35 cellular contexts compared by ENCODE assay signal in genomic region chr17:58119491-58119890, GRCh38. TPM values are rescaled to one million over a fixed set of nuclear protein-coding genes. Genes with fewer than 3 reads are reported as not detected.
"Had no signal": no experiment of that assay in that cellular context is flagged by ENCODE, and none has a peak within 500 bp of the region (broad histone marks: within the 10 kb centered on the region; RNA-seq: fewer than 3 reads in every experiment).

No MANE protein-coding gene starts in this region.

- H3K9me3 ChIP-seq: adrenal gland, ascending aorta, body of pancreas, breast epithelium had no signal

- H3K9me3 Mint-ChIP-seq: activated naive CD4-positive, alpha-beta T cell treated with anti-CD3 and anti-CD28 coated beads for 36 hours; activated naive CD4-positive, alpha-beta T cell treated with anti-CD3 and anti-CD28 coated beads, Interleukin-2, amount 10 ng/mL, durations not matched to agents 7 days and 5 days; activated naive CD4-positive, alpha-beta T cell treated with anti-CD3 and anti-CD28 coated beads, Interleukin-2, amount 50 U/mL, for 24 hours; activated naive CD4-positive, alpha-beta T cell treated with anti-CD3 and anti-CD28 coated beads, Interleukin-2, amount 50 U/mL, for 72 hours; activated naive CD8-positive, alpha-beta T cell treated with anti-CD3 and anti-CD28 coated beads for 36 hours; activated naive CD8-positive, alpha-beta T cell treated with anti-CD3 and anti-CD28 coated beads, Interleukin-2, amount 10 ng/mL, durations not matched to agents 7 days and 5 days; activated naive CD8-positive, alpha-beta T cell treated with anti-CD3 and anti-CD28 coated beads, Interleukin-2, amount 50 U/mL, for 24 hours; activated T-cell treated with anti-CD3 and anti-CD28 coated beads, Interleukin-2, amount 50 U/mL, for 24 hours; activated T-cell treated with anti-CD3 and anti-CD28 coated beads, Interleukin-2, amount 50 U/mL, for 4 hours; activated T-cell treated with anti-CD3 and anti-CD28 coated beads, Interleukin-2, amount 50 U/mL, for 72 hours; activated T-helper 1 cell treated with anti-CD3 and anti-CD28 coated beads, Interleukin-12 subunit alpha, Interleukin-12 subunit beta, Interleukin-2, Interleukin-4 antibody, amounts not matched to agents 30 ng/mL and 10 ng/mL and 1 ng/mL, durations not matched to agents 14 hours and 24 hours and 36 hours; activated T-helper 17 cell treated with anti-CD3 and anti-CD28 coated beads, Interleukin-2, amount 50 U/mL, for 72 hours; activated T-helper 2 cell treated with anti-CD3 and anti-CD28 coated beads, Interferon-gamma antibody, Interleukin-2, Interleukin-4, amounts not matched to agents 10 μg/mL and 5 μg/mL and 100 μg/mL, durations not matched to agents 14 hours and 24 hours and 36 hours; central memory CD8-positive, alpha-beta T cell had no signal

- H3K27me3 ChIP-seq: ascending aorta, body of pancreas, brain microvascular endothelial cell, breast epithelium had no signal

- H3K4me1 ChIP-seq: adrenal gland, ascending aorta, body of pancreas, breast epithelium had no signal

- DNase-seq: activated effector memory CD4-positive, alpha-beta T cell treated with anti-CD3 and anti-CD28 coated beads, Interleukin-2, amount 50 U/mL, for 16 hours; activated effector memory CD4-positive, alpha-beta T cell treated with Interleukin-2 at 50 U/mL for 16 hours; activated gamma-delta T cell; activated naive CD8-positive, alpha-beta T cell treated with anti-CD3 and anti-CD28 coated beads, Interleukin-2, amount 10 ng/mL, durations not matched to agents 7 days and 5 days; activated T-cell treated with anti-CD3 and anti-CD28 coated beads, Interleukin-2, amount 50 U/mL, for 24 hours; amygdala; anterior cingulate cortex; cerebellar nuclear complex had no signal

- H3K36me3 ChIP-seq: adrenal gland, ascending aorta, brain microvascular endothelial cell, breast epithelium, cardiac muscle cell had no signal

- H3K4me3 ChIP-seq: adrenal gland, ascending aorta, body of pancreas, breast epithelium, cardiac muscle cell had no signal

- H3K4me3 Mint-ChIP-seq: activated naive CD4-positive, alpha-beta T cell treated with anti-CD3 and anti-CD28 coated beads for 36 hours; activated naive CD4-positive, alpha-beta T cell treated with anti-CD3 and anti-CD28 coated beads, Interleukin-2, amount 10 ng/mL, durations not matched to agents 7 days and 5 days; activated naive CD4-positive, alpha-beta T cell treated with anti-CD3 and anti-CD28 coated beads, Interleukin-2, amount 50 U/mL, for 24 hours; activated naive CD8-positive, alpha-beta T cell; activated naive CD8-positive, alpha-beta T cell treated with anti-CD3 and anti-CD28 coated beads for 36 hours; activated naive CD8-positive, alpha-beta T cell treated with anti-CD3 and anti-CD28 coated beads, Interleukin-2, amount 10 ng/mL, durations not matched to agents 7 days and 5 days; activated naive CD8-positive, alpha-beta T cell treated with anti-CD3 and anti-CD28 coated beads, Interleukin-2, amount 50 U/mL, for 24 hours; activated T-cell treated with anti-CD3 and anti-CD28 coated beads, Interleukin-2, amount 50 U/mL, for 24 hours; activated T-cell treated with anti-CD3 and anti-CD28 coated beads, Interleukin-2, amount 50 U/mL, for 4 hours; activated T-cell treated with anti-CD3 and anti-CD28 coated beads, Interleukin-2, amount 50 U/mL, for 72 hours; activated T-helper 1 cell treated with anti-CD3 and anti-CD28 coated beads, Interleukin-12 subunit alpha, Interleukin-12 subunit beta, Interleukin-2, Interleukin-4 antibody, amounts not matched to agents 30 ng/mL and 10 ng/mL and 1 ng/mL, durations not matched to agents 14 hours and 24 hours and 36 hours; activated T-helper 17 cell treated with anti-CD3 and anti-CD28 coated beads, Interleukin-2, amount 50 U/mL, for 72 hours; brain; central memory CD8-positive, alpha-beta T cell had no signal

- H3K27ac ChIP-seq: adrenal gland, ascending aorta, body of pancreas, brain microvascular endothelial cell, breast epithelium, cardiac muscle cell had no signal

- H3K36me3 Mint-ChIP-seq: activated naive CD4-positive, alpha-beta T cell treated with anti-CD3 and anti-CD28 coated beads, Interleukin-2, amount 10 ng/mL, durations not matched to agents 7 days and 5 days; activated naive CD4-positive, alpha-beta T cell treated with anti-CD3 and anti-CD28 coated beads, Interleukin-2, amount 50 U/mL, for 24 hours; activated naive CD4-positive, alpha-beta T cell treated with anti-CD3 and anti-CD28 coated beads, Interleukin-2, amount 50 U/mL, for 72 hours; activated naive CD8-positive, alpha-beta T cell treated with anti-CD3 and anti-CD28 coated beads for 36 hours; activated naive CD8-positive, alpha-beta T cell treated with anti-CD3 and anti-CD28 coated beads, Interleukin-2, amount 10 ng/mL, durations not matched to agents 7 days and 5 days; brain had no signal

- H3K27ac Mint-ChIP-seq: activated naive CD4-positive, alpha-beta T cell treated with anti-CD3 and anti-CD28 coated beads for 36 hours; activated naive CD4-positive, alpha-beta T cell treated with anti-CD3 and anti-CD28 coated beads, Interleukin-2, amount 10 ng/mL, durations not matched to agents 7 days and 5 days; activated naive CD4-positive, alpha-beta T cell treated with anti-CD3 and anti-CD28 coated beads, Interleukin-2, amount 50 U/mL, for 24 hours; activated naive CD4-positive, alpha-beta T cell treated with anti-CD3 and anti-CD28 coated beads, Interleukin-2, amount 50 U/mL, for 72 hours; activated naive CD8-positive, alpha-beta T cell; activated naive CD8-positive, alpha-beta T cell treated with anti-CD3 and anti-CD28 coated beads for 36 hours; activated naive CD8-positive, alpha-beta T cell treated with anti-CD3 and anti-CD28 coated beads, Interleukin-2, amount 10 ng/mL, durations not matched to agents 7 days and 5 days; activated naive CD8-positive, alpha-beta T cell treated with anti-CD3 and anti-CD28 coated beads, Interleukin-2, amount 50 U/mL, for 24 hours; activated T-cell treated with anti-CD3 and anti-CD28 coated beads, Interleukin-2, amount 50 U/mL, for 24 hours; activated T-cell treated with anti-CD3 and anti-CD28 coated beads, Interleukin-2, amount 50 U/mL, for 72 hours; activated T-helper 1 cell treated with anti-CD3 and anti-CD28 coated beads, Interleukin-12 subunit alpha, Interleukin-12 subunit beta, Interleukin-2, Interleukin-4 antibody, amounts not matched to agents 30 ng/mL and 10 ng/mL and 1 ng/mL, durations not matched to agents 14 hours and 24 hours and 36 hours; activated T-helper 17 cell treated with anti-CD3 and anti-CD28 coated beads, Interleukin-2, amount 50 U/mL, for 72 hours; activated T-helper 2 cell treated with anti-CD3 and anti-CD28 coated beads, Interferon-gamma antibody, Interleukin-2, Interleukin-4, amounts not matched to agents 10 μg/mL and 5 μg/mL and 100 μg/mL, durations not matched to agents 14 hours and 24 hours and 36 hours; brain had no signal

- ATAC-seq: activated naive CD4-positive, alpha-beta T cell treated with anti-CD3 and anti-CD28 coated beads, Interleukin-2, amount 50 U/mL, for 72 hours; activated naive CD8-positive, alpha-beta T cell treated with anti-CD3 and anti-CD28 coated beads, Interleukin-2, amount 50 U/mL, for 24 hours; activated T-cell treated with anti-CD3 and anti-CD28 coated beads, Interleukin-2, amount 50 U/mL, for 72 hours; activated T-helper 17 cell treated with anti-CD3 and anti-CD28 coated beads, Interleukin-2, amount 50 U/mL, for 72 hours; body of pancreas had no signal

- H3K4me1 Mint-ChIP-seq: activated T-helper 17 cell treated with anti-CD3 and anti-CD28 coated beads, Interleukin-2, amount 50 U/mL, for 72 hours; brain had no signal

RNA-seq across cellular contexts. Expression of gene OR4D1, which starts 28.7 kb away (rescaled TPM):
- total RNA-seq: adrenal gland, aorta, ascending aorta, astrocyte, body of pancreas, breast epithelium, bronchial epithelial cell, cardiac muscle cell, cardiac septum, chondrocyte had no signal
- polyA plus RNA-seq: aorta, cardiac muscle cell had no signal

RNA-seq across cellular contexts. Expression of gene OR4D2, which starts 47.3 kb away (rescaled TPM):
- total RNA-seq: activated naive CD4-positive, alpha-beta T cell treated with anti-CD3 and anti-CD28 coated beads for 36 hours; activated naive CD4-positive, alpha-beta T cell treated with anti-CD3 and anti-CD28 coated beads, Interleukin-2, amount 50 U/mL, for 72 hours; activated naive CD8-positive, alpha-beta T cell treated with anti-CD3 and anti-CD28 coated beads for 36 hours; activated naive CD8-positive, alpha-beta T cell treated with anti-CD3 and anti-CD28 coated beads, Interleukin-2, amount 10 ng/mL, durations not matched to agents 7 days and 5 days; activated T-cell treated with anti-CD3 and anti-CD28 coated beads, Interleukin-2, amount 50 U/mL, for 4 hours; activated T-cell treated with anti-CD3 and anti-CD28 coated beads, Interleukin-2, amount 50 U/mL, for 72 hours; activated T-helper 1 cell treated with anti-CD3 and anti-CD28 coated beads, Interleukin-12 subunit alpha, Interleukin-12 subunit beta, Interleukin-2, Interleukin-4 antibody, amounts not matched to agents 30 ng/mL and 10 ng/mL and 1 ng/mL, durations not matched to agents 14 hours and 24 hours and 36 hours; activated T-helper 17 cell treated with anti-CD3 and anti-CD28 coated beads, Interleukin-2, amount 50 U/mL, for 72 hours; activated T-helper 2 cell treated with anti-CD3 and anti-CD28 coated beads, Interferon-gamma antibody, Interleukin-2, Interleukin-4, amounts not matched to agents 10 μg/mL and 5 μg/mL and 100 μg/mL, durations not matched to agents 14 hours and 24 hours and 36 hours; adrenal gland; aorta; ascending aorta; astrocyte; body of pancreas; breast epithelium; bronchial epithelial cell; cardiac muscle cell; cardiac septum; cerebellum; chondrocyte had no signal
- polyA plus RNA-seq: adipose tissue, adrenal gland, aorta, cardiac muscle cell had no signal
